17 cellular contexts compared by ENCODE assay signal in genomic region chr1:10070206-10070605, GRCh38. TPM values are rescaled to one million over a fixed set of nuclear protein-coding genes. Genes with fewer than 3 reads are reported as not detected.
DNase-seq lines count a peak whose midpoint lies in the region; ATAC-seq and TF ChIP-seq lines count a peak whose summit lies in the region.
"Had no signal": no experiment of that assay in that cellular context is flagged by ENCODE, and none has a peak within 500 bp of the region (broad histone marks: within the 10 kb centered on the region; RNA-seq: fewer than 3 reads in every experiment).

No MANE protein-coding gene starts in this region.

- peaks cover 4 to 7% of the 10 kb centered on the region in 2 donors for H3K4me1 ChIP-seq in uterus

- intact Hi-C loops in uterus (cut with DNase I; ENCODE audit: low total_unique reads), result no loop called here
- intact Hi-C loops in activated CD4-positive, alpha-beta T cell treated with anti-CD3 and anti-CD28 coated beads for 36 hours (cut with DNase I, micrococcal nuclease), result no loop called here

- POLR2A ChIA-PET in activated CD4-positive, alpha-beta T cell treated with anti-CD3 and anti-CD28 coated beads for 36 hours (lab: Charles Lee), result no interaction called here

- ATAC-seq in T-helper 17 cell, result no peak
- no peak for ATAC-seq in GM19397 (IDR thresholded peaks at IDR 0.05; ENCODE audit: unreplicated experiment)
- ATAC-seq in activated CD4-positive, alpha-beta T cell treated with anti-CD3 and anti-CD28 coated beads for 36 hours, result no peak
- ATAC-seq: CD8-positive, alpha-beta T cell had no signal

- H3K4me1 Mint-ChIP-seq in HFFc6 (ENCODE audit: low read depth), result peaks cover 77% of the 10 kb centered on the region
- peaks cover 22% of the 10 kb centered on the region for H3K4me1 Mint-ChIP-seq in T-helper 17 cell
- H3K4me1 Mint-ChIP-seq in activated CD4-positive, alpha-beta T cell treated with anti-CD3 and anti-CD28 coated beads for 36 hours, result peaks cover 18% of the 10 kb centered on the region

- peak overlapping the region; percentile 83 to 91 for H3K27ac ChIP-seq in uterus
- H3K27ac ChIP-seq: BLaER1 treated with 17β-estradiol and CSF1 and Interleukin-3, amounts not matched to agents 10 nM and 100 nM; HL-60 had no signal

- peaks cover 2% of the 10 kb centered on the region for H3K27me3 Mint-ChIP-seq in HFFc6 (ENCODE audit: insufficient read depth)
- H3K27me3 Mint-ChIP-seq in T-helper 17 cell, result no peaks in the 10 kb centered on the region
- no peaks in the 10 kb centered on the region for H3K27me3 Mint-ChIP-seq in activated CD4-positive, alpha-beta T cell treated with anti-CD3 and anti-CD28 coated beads for 36 hours
- H3K27me3 Mint-ChIP-seq: B cell, IgD-negative memory B cell had no signal

- peak overlapping the region; percentile 53; the same call in 1 of the 2 replicates for H3K4me3 Mint-ChIP-seq in HFFc6
- no peak overlapping the region for H3K4me3 Mint-ChIP-seq in T-helper 17 cell
- no peak overlapping the region for H3K4me3 Mint-ChIP-seq in activated CD4-positive, alpha-beta T cell treated with anti-CD3 and anti-CD28 coated beads for 36 hours
- H3K4me3 Mint-ChIP-seq: B cell; CD8-positive, alpha-beta T cell; IgD-negative memory B cell had no signal

- H3K9me3 ChIP-seq in T-helper 17 cell (ENCODE audit: control insufficient read depth, low read length, poor library complexity, severe bottlenecking) (no peaks in the 10 kb centered on the region), uterus (no peaks in the 10 kb centered on the region)
- H3K9me3 ChIP-seq: BLaER1 treated with 17β-estradiol and CSF1 and Interleukin-3, amounts not matched to agents 10 nM and 100 nM; HAP-1 had no signal

- no peak for TF ChIP-seq POLR2A in uterus (IDR thresholded peaks at IDR 0.05)

- no peaks in the 10 kb centered on the region for H3K9me3 Mint-ChIP-seq in HFFc6
- H3K9me3 Mint-ChIP-seq in activated CD4-positive, alpha-beta T cell treated with anti-CD3 and anti-CD28 coated beads for 36 hours (ENCODE audit: low read depth), result no peaks in the 10 kb centered on the region
- H3K9me3 Mint-ChIP-seq: CD8-positive, alpha-beta T cell; IgD-negative memory B cell had no signal

- peaks cover 10% of the 10 kb centered on the region for H3K36me3 Mint-ChIP-seq in HFFc6 (ENCODE audit: low read depth)
- H3K36me3 Mint-ChIP-seq in T-helper 17 cell (ENCODE audit: low read depth), result peaks cover 5% of the 10 kb centered on the region
- H3K36me3 Mint-ChIP-seq in activated CD4-positive, alpha-beta T cell treated with anti-CD3 and anti-CD28 coated beads for 36 hours (ENCODE audit: low read depth), result peaks cover 2% of the 10 kb centered on the region

- DNase-seq in ELR (ENCODE audit: low read depth) (peak; percentile 60), HFFc6 (peak; percentile 24), T-helper 17 cell (no peak), uterus (no peak), GM20000 (ENCODE audit: low spot score) (no peak)
- DNase-seq in activated CD4-positive, alpha-beta T cell treated with anti-CD3 and anti-CD28 coated beads for 36 hours, result no peak
- DNase-seq: Calu3; CD8-positive, alpha-beta T cell; DND-41; GDM1; KBM-7 had no signal

- TF ChIP-seq CTCF in HFFc6 (IDR thresholded peaks at IDR 0.05) (no peak), uterus (IDR thresholded peaks at IDR 0.05) (no peak), GM20000 (IDR thresholded peaks at IDR 0.05; ENCODE audit: extremely low read depth, missing control alignments) (no peak)

- CTCF ChIA-PET in activated CD4-positive, alpha-beta T cell treated with anti-CD3 and anti-CD28 coated beads for 36 hours (lab: Charles Lee), result interaction anchor here (0.6 kb wide), 1 partner anchor 528 kb away, joined by 3 read pairs; no protein-coding TSS in a partner anchor

- H3K27ac Mint-ChIP-seq in HFFc6 (peak overlapping the region; percentile 78), T-helper 17 cell (peak overlapping the region; percentile 14)
- no peak overlapping the region for H3K27ac Mint-ChIP-seq in activated CD4-positive, alpha-beta T cell treated with anti-CD3 and anti-CD28 coated beads for 36 hours
- H3K27ac Mint-ChIP-seq: B cell; CD8-positive, alpha-beta T cell; IgD-negative memory B cell had no signal

- H3K36me3 ChIP-seq in uterus, result no peaks in the 10 kb centered on the region

- H3K4me3 ChIP-seq in uterus, result no peak overlapping the region
- H3K4me3 ChIP-seq: BLaER1 treated with 17β-estradiol and CSF1 and Interleukin-3, amounts not matched to agents 10 nM and 100 nM; HAP-1 had no signal

- H3K27me3 ChIP-seq in uterus, result no peaks in the 10 kb centered on the region

RNA-seq across cellular contexts. Expression of gene UBE4B, which starts 37.4 kb away (rescaled TPM):
- 10 to 100 TPM; 46.2 to 66.0 (median 58.6) TPM for total RNA-seq in HFFc6 (2021; fragmentation: NEBNext Ultra II Directional; extraction: Animal tissue kit (Norgen Biotek cat#: 25700))
- total RNA-seq in T-helper 17 cell, result 10 to 100 TPM; 34.3 to 36.8 TPM
- total RNA-seq in uterus, result 10 to 100 TPM; 15.4 to 54.2 (median 30.4) TPM
- total RNA-seq in activated CD4-positive, alpha-beta T cell treated with anti-CD3 and anti-CD28 coated beads for 36 hours, result 10 to 100 TPM; 26.1 to 31.8 TPM

Comparison
In these comparisons a context has a peak if more than half of its experiments do, and no peak if none do; other contexts are left out.
1. DNase-seq: peak in ELR (single experiment) and HFFc6 (single experiment); none in T-helper 17 cell (0 of 3), uterus (0 of 2), activated CD4-positive, alpha-beta T cell treated with anti-CD3 and anti-CD28 coated beads for 36 hours (single experiment) and GM20000 (single experiment).